Comparison of ENCODE assay signal across 15 cellular contexts in the genomic region with DNA sequence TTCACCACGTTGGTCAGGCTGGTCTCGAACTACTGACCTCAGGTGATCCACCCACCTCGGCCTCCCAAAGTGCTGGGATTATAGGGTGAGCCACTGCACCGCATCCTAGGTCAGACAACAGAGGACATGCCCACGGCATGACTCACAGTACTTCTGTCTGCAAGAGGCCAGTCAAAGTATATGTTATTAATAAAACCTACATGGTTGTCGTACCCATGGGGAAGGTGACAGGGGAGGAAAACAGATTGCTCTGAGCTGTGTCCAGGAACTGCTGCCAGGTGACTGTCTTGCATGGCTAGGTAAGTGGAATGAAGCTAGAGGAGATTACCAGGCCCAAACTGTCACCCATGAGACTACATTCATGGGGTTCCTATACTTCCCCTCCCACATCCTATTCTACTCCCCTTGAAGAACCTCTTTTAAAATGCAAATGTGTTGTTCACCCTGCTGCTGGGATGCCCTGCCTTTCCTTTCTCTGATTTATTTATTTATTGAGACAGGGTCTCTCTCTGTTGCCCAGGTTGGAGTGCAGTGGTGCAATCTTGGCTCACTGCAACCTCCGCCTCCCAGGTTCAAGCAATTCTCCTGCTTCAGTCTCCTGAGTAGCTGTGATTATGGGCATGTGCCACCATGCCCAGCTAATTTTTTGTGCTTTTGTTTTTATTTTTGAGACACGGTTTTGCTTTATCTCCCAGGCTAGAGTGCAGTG. TPM values are rescaled to one million over a fixed set of nuclear protein-coding genes. Genes with fewer than 3 reads are reported as not detected.
A peak's percentile ranks its signal among the peaks of the same experiment; 100 is the strongest.
DNase-seq lines count a peak whose midpoint lies in the region; ATAC-seq, FAIRE-seq and TF ChIP-seq lines count a peak whose summit lies in the region.
"Had no signal": no experiment of that assay in that cellular context is flagged by ENCODE, and none has a peak within 500 bp of the region (broad histone marks: within the 10 kb centered on the region; RNA-seq: fewer than 3 reads in every experiment).

No MANE protein-coding gene starts in this region.

- dilution Hi-C loops in endothelial cell of umbilical vein (cut with MboI; ENCODE audit: extremely low pct_ligation_motif_present, low sequenced_read_pairs), result no loop called here

- no peaks in the 10 kb centered on the region for H4K20me1 ChIP-seq in endothelial cell of umbilical vein (replicated peaks; ENCODE audit: control insufficient read depth, extremely low read depth, insufficient read depth, low read length)

- TF ChIP-seq CTCF in endothelial cell of umbilical vein (IDR thresholded peaks at IDR 0.05; ENCODE audit: extremely low read depth in 1 of 2, insufficient read depth in 1 of 2, low read depth in 1 of 2, low read length in 2 of 2), result no peak
- no peak for TF ChIP-seq CTCF in parathyroid adenoma (IDR thresholded peaks at IDR 0.05)

- H3K4me1 ChIP-seq in endothelial cell of umbilical vein (ENCODE audit: control insufficient read depth, extremely low read depth, insufficient read depth, low read length), result peaks cover 11% of the 10 kb centered on the region
- peaks cover 6% of the 10 kb centered on the region for H3K4me1 ChIP-seq in parathyroid adenoma

- H3K9me1 ChIP-seq in endothelial cell of umbilical vein (replicated peaks; ENCODE audit: control insufficient read depth, extremely low read depth, insufficient read depth, low read length), result no peaks in the 10 kb centered on the region

- DNase-seq in G401 (ENCODE audit: low spot score) (peak; percentile 73), NCI-H226 (peak; percentile 46), endothelial cell of umbilical vein (ENCODE audit: low read depth, low spot score) (peak; percentile 32), cardiac septum (ENCODE audit: low spot score) (no peak), frontal cortex (ENCODE audit: low spot score in 2 of 2) (no peak)
- DNase-seq in effector CD4-positive, alpha-beta T cell, result no peak
- DNase-seq: activated gamma-delta T cell, H7, NCI-H1048, ovary had no signal

- no peak overlapping the region for H3K4me2 ChIP-seq in endothelial cell of umbilical vein (ENCODE audit: insufficient read depth, low read length)
- H3K4me2 ChIP-seq in parathyroid adenoma (ENCODE audit: low read length), result no peak overlapping the region

- intact Hi-C loops in endothelial cell of umbilical vein (cut with micrococcal nuclease) (no loop called here), cardiac septum (cut with DNase I) (no loop called here)

- H3K36me3 ChIP-seq in endothelial cell of umbilical vein (ENCODE audit: control insufficient read depth in 2 of 2, extremely low read depth in 1 of 2, insufficient read depth in 2 of 2, low read length in 2 of 2), result no peaks in the 10 kb centered on the region
- H3K36me3 ChIP-seq in parathyroid adenoma (ENCODE audit: control insufficient read depth, insufficient read depth, low read length), result no peaks in the 10 kb centered on the region
- H3K36me3 ChIP-seq: ovary, thoracic aorta had no signal

- no peak for TF ChIP-seq POLR2A in endothelial cell of umbilical vein (IDR thresholded peaks at IDR 0.05; ENCODE audit: low read depth, low read length)

- H3K9me3 ChIP-seq in endothelial cell of umbilical vein (replicated peaks; ENCODE audit: control insufficient read depth, insufficient read depth, low read length) (no peaks in the 10 kb centered on the region), parathyroid adenoma (ENCODE audit: control insufficient read depth, low read length) (no peaks in the 10 kb centered on the region)
- H3K9me3 ChIP-seq: ovary, thoracic aorta had no signal

- H3K79me2 ChIP-seq in endothelial cell of umbilical vein (ENCODE audit: control insufficient read depth, insufficient read depth, low read length), result no peaks in the 10 kb centered on the region
- no peaks in the 10 kb centered on the region for H3K79me2 ChIP-seq in parathyroid adenoma

- CTCF ChIA-PET in endothelial cell of umbilical vein (lab: Charles Lee), result interaction anchor here (0.6 to 2.1 kb wide), 5 partner anchors 11 to 39 kb away, joined by 3 to 9 read pairs (median 5); partner anchors contain the start of gene ABCG4

- no peak for ATAC-seq in HG03280 (IDR thresholded peaks at IDR 0.05; ENCODE audit: unreplicated experiment)

- H3K4me3 ChIP-seq in endothelial cell of umbilical vein (replicated peaks in 1 of 3; ENCODE audit: insufficient read depth in 1 of 3, low read depth in 1 of 3, low read length in 3 of 3) (no peak overlapping the region), parathyroid adenoma (ENCODE audit: low read depth, low read length) (no peak overlapping the region)
- H3K4me3 ChIP-seq: ovary, thoracic aorta had no signal

- in situ Hi-C loops in G401 (cut with HindIII; ENCODE audit: low sequenced_read_pairs), result no loop called here

- H2AFZ ChIP-seq in endothelial cell of umbilical vein (ENCODE audit: low read depth, low read length) (no peak overlapping the region), parathyroid adenoma (peak overlapping the region; percentile 60)

- POLR2A ChIA-PET in endothelial cell of umbilical vein (lab: Charles Lee), result no interaction called here

- BruUV-seq in endothelial cell of umbilical vein (replicated peaks; lab: Mats Ljungman, UMichigan), result no TSS peak

- H3K9ac ChIP-seq in endothelial cell of umbilical vein (replicated peaks; ENCODE audit: extremely low read depth, insufficient read depth, low read length) (no peak overlapping the region), parathyroid adenoma (no peak overlapping the region)

- H3K27ac ChIP-seq in endothelial cell of umbilical vein (ENCODE audit: insufficient read depth, low read depth, low read length) (no peak overlapping the region), parathyroid adenoma (peak overlapping the region; percentile 68)
- H3K27ac ChIP-seq: ovary, thoracic aorta, VCaP had no signal

- peak; percentile 66 for FAIRE-seq in endothelial cell of umbilical vein (lab: Jason Lieb, UNC)
- FAIRE-seq in frontal cortex (lab: Jason Lieb, UNC), result no peak

- H3K27me3 ChIP-seq in endothelial cell of umbilical vein (ENCODE audit: control insufficient read depth in 2 of 2, insufficient read depth in 2 of 2, low read length in 2 of 2), result peaks cover 0 to 1% of the 10 kb centered on the region in 2 experiments
- H3K27me3 ChIP-seq in parathyroid adenoma (ENCODE audit: control insufficient read depth, insufficient read depth, low read length), result no peaks in the 10 kb centered on the region
- H3K27me3 ChIP-seq: ovary had no signal

RNA-seq across cellular contexts. Expression of gene NLRX1, which starts 2.0 kb away (rescaled TPM):
- not detected in 2 replicates for total RNA-seq in G401 (2014; rRNA removed; shearing (Covaris generic))
- total RNA-seq in endothelial cell of umbilical vein, result 14.6 and 15.1 TPM in 2 replicates
- polyA plus RNA-seq in endothelial cell of umbilical vein, result 15.5 and 18.3 TPM in 2 replicates
- polyA plus RNA-seq in endothelial cell of umbilical vein (2011; cell fraction: cytosol; rRNA removed), result 7.9 and 9.0 TPM in 2 replicates
- polyA plus RNA-seq in endothelial cell of umbilical vein (2011; cell fraction: nucleus; rRNA removed), result 12.7 and 15.1 TPM in 2 replicates
- polyA plus RNA-seq in endothelial cell of umbilical vein (2012), result 8.3 and 11.6 TPM in 2 replicates
- polyA minus RNA-seq in endothelial cell of umbilical vein, result 15.4 and 18.9 TPM in 2 replicates
- polyA minus RNA-seq in endothelial cell of umbilical vein (2011; cell fraction: cytosol; rRNA and poly(A)+ RNA removed), result 6.1 TPM
- polyA minus RNA-seq in endothelial cell of umbilical vein (2011; cell fraction: nucleus; rRNA and poly(A)+ RNA removed), result 9.3 and 12.4 TPM in 2 replicates
- total RNA-seq in cardiac septum, result 25.4 TPM
- total RNA-seq in frontal cortex, result 2.0 TPM

RNA-seq across cellular contexts. Expression of gene ABCG4, which starts 17.7 kb away (rescaled TPM):
- total RNA-seq in G401 (2014; rRNA removed; shearing (Covaris generic)), result 0.06 and 1.7 TPM in 2 replicates
- 0.67 and 1.7 TPM in 2 replicates for total RNA-seq in endothelial cell of umbilical vein
- 1.0 TPM in 2 replicates for polyA plus RNA-seq in endothelial cell of umbilical vein
- 0.35 and 0.47 TPM in 2 replicates for polyA plus RNA-seq in endothelial cell of umbilical vein (2011; cell fraction: cytosol; rRNA removed)
- 2.9 and 3.7 TPM in 2 replicates for polyA plus RNA-seq in endothelial cell of umbilical vein (2011; cell fraction: nucleus; rRNA removed)
- polyA plus RNA-seq in endothelial cell of umbilical vein (2012), result 0.64 and 1.2 TPM in 2 replicates
- polyA minus RNA-seq in endothelial cell of umbilical vein, result 1.5 TPM in 2 replicates
- not detected for polyA minus RNA-seq in endothelial cell of umbilical vein (2011; cell fraction: cytosol; rRNA and poly(A)+ RNA removed)
- polyA minus RNA-seq in endothelial cell of umbilical vein (2011; cell fraction: nucleus; rRNA and poly(A)+ RNA removed), result 1.3 TPM in 2 replicates
- 1.0 TPM for total RNA-seq in cardiac septum
- total RNA-seq in frontal cortex, result 2.0 TPM
- total RNA-seq: dermis microvascular lymphatic vessel endothelial cell had no signal

RNA-seq across cellular contexts. Expression of gene NHERF4, which starts 18.8 kb away (rescaled TPM):
- not detected in 2 replicates for total RNA-seq in G401 (2014; rRNA removed; shearing (Covaris generic))
- total RNA-seq in endothelial cell of umbilical vein, result not detected in 2 replicates
- not detected in 2 replicates for polyA plus RNA-seq in endothelial cell of umbilical vein
- not detected in 2 replicates for polyA plus RNA-seq in endothelial cell of umbilical vein (2011; cell fraction: cytosol; rRNA removed)
- polyA plus RNA-seq in endothelial cell of umbilical vein (2011; cell fraction: nucleus; rRNA removed), result not detected in 2 replicates
- not detected in 2 replicates for polyA plus RNA-seq in endothelial cell of umbilical vein (2012)
- polyA minus RNA-seq in endothelial cell of umbilical vein, result 0.57 TPM in 1 of 2 replicates, not detected in the other
- polyA minus RNA-seq in endothelial cell of umbilical vein (2011; cell fraction: cytosol; rRNA and poly(A)+ RNA removed), result not detected
- polyA minus RNA-seq in endothelial cell of umbilical vein (2011; cell fraction: nucleus; rRNA and poly(A)+ RNA removed), result not detected in 2 replicates
- total RNA-seq in cardiac septum, result not detected
- not detected for total RNA-seq in frontal cortex
- total RNA-seq: dermis microvascular lymphatic vessel endothelial cell, H7 had no signal

RNA-seq across cellular contexts. Expression of gene CBL, which starts 39.6 kb away (rescaled TPM):
- 4.9 and 11.7 TPM in 2 replicates for total RNA-seq in G401 (2014; rRNA removed; shearing (Covaris generic))
- total RNA-seq in endothelial cell of umbilical vein (40.1 and 41.5 TPM in 2 replicates), cardiac septum (13.4 TPM), frontal cortex (8.6 TPM)
- 12.5 and 15.5 TPM in 2 replicates for polyA plus RNA-seq in endothelial cell of umbilical vein
- 15.3 and 16.3 TPM in 2 replicates for polyA plus RNA-seq in endothelial cell of umbilical vein (2011; cell fraction: cytosol; rRNA removed)
- polyA plus RNA-seq in endothelial cell of umbilical vein (2011; cell fraction: nucleus; rRNA removed), result 26.4 and 30.7 TPM in 2 replicates
- 16.8 and 19.8 TPM in 2 replicates for polyA plus RNA-seq in endothelial cell of umbilical vein (2012)
- polyA minus RNA-seq in endothelial cell of umbilical vein, result 31.4 and 34.9 TPM in 2 replicates
- 7.5 TPM for polyA minus RNA-seq in endothelial cell of umbilical vein (2011; cell fraction: cytosol; rRNA and poly(A)+ RNA removed)
- 19.9 and 29.0 TPM in 2 replicates for polyA minus RNA-seq in endothelial cell of umbilical vein (2011; cell fraction: nucleus; rRNA and poly(A)+ RNA removed)

RNA-seq across cellular contexts. Expression of gene HINFP, which starts 45.1 kb away (rescaled TPM):
- total RNA-seq in G401 (2014; rRNA removed; shearing (Covaris generic)), result 18.5 and 22.4 TPM in 2 replicates
- total RNA-seq in endothelial cell of umbilical vein (32.6 and 33.4 TPM in 2 replicates), cardiac septum (14.5 TPM), frontal cortex (24.5 TPM)
- 30.8 and 34.6 TPM in 2 replicates for polyA plus RNA-seq in endothelial cell of umbilical vein
- 21.0 and 21.9 TPM in 2 replicates for polyA plus RNA-seq in endothelial cell of umbilical vein (2011; cell fraction: cytosol; rRNA removed)
- polyA plus RNA-seq in endothelial cell of umbilical vein (2011; cell fraction: nucleus; rRNA removed), result 102 and 113 TPM in 2 replicates
- polyA plus RNA-seq in endothelial cell of umbilical vein (2012), result 11.6 and 15.8 TPM in 2 replicates
- 39.0 and 42.6 TPM in 2 replicates for polyA minus RNA-seq in endothelial cell of umbilical vein
- 13.6 TPM for polyA minus RNA-seq in endothelial cell of umbilical vein (2011; cell fraction: cytosol; rRNA and poly(A)+ RNA removed)
- polyA minus RNA-seq in endothelial cell of umbilical vein (2011; cell fraction: nucleus; rRNA and poly(A)+ RNA removed), result 33.2 and 47.0 TPM in 2 replicates

Comparison
In these comparisons a context has a peak if more than half of its experiments do, and no peak if none do; other contexts are left out.
1. DNase-seq: peak in G401 (single experiment), NCI-H226 (single experiment) and endothelial cell of umbilical vein (single experiment); none in effector CD4-positive, alpha-beta T cell (single experiment), cardiac septum (single experiment) and frontal cortex (0 of 2).